ENCODE assay signal across 1 cellular context in the genomic region with DNA sequence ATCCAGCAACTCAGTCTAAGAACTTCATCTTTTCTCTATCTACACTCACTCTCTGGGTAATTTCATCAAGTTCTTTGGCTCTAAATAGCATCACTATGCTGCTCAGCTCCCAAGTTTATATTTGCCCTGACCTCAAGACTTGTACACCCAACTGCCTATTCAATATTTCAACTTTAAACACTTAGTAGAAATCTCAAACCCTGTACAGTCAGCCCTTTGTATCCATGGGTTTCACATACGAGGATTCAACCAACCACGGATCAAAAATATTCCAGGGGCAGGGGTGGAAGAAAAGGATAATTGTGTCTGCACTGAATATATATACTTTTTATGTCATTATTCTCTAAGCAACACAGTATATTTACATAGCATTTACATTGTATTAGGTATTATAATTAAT.
TF ChIP-seq lines count a peak whose summit lies in the region.

No MANE protein-coding gene starts in this region.

TF ChIP-seq in K562, 482 proteins besides CTCF, POLR2A, EP300 and RAD21:
- TF ChIP-seq POLR2H (tag; IDR thresholded peaks at IDR 0.05; ENCODE audit: low read depth) (no peak), FIP1L1 (IDR thresholded peaks at IDR 0.05; ENCODE audit: low read depth, low read length, poor library complexity, severe bottlenecking) (no peak), TAF7 (tag; IDR thresholded peaks at IDR 0.05) (no peak), ZBTB8A (IDR thresholded peaks at IDR 0.05; ENCODE audit: partially characterized antibody) (no peak), CEBPB (tag; IDR thresholded peaks at IDR 0.05) (no peak)
